ENCODE assay signal across 12 cellular contexts in genomic region chr11:65215441-65216076, GRCh38. TPM values are rescaled to one million over a fixed set of nuclear protein-coding genes. Genes with fewer than 3 reads are reported as not detected.
DNase-seq lines count a peak whose midpoint lies in the region; ATAC-seq, FAIRE-seq and TF ChIP-seq lines count a peak whose summit lies in the region.
"Had no signal": no experiment of that assay in that cellular context is flagged by ENCODE, and none has a peak within 500 bp of the region (broad histone marks: within the 10 kb centered on the region; RNA-seq: fewer than 3 reads in every experiment).

No MANE protein-coding gene starts in this region.

- peak overlapping the region; percentile 75 for H3K27ac Mint-ChIP-seq in central memory CD8-positive, alpha-beta T cell (ENCODE audit: low read depth)

- H3K4me3 Mint-ChIP-seq in central memory CD8-positive, alpha-beta T cell, result no peak overlapping the region

- ATAC-seq in central memory CD8-positive, alpha-beta T cell (replicated peaks; ENCODE audit: extremely low read depth, poor library complexity, severe bottlenecking), result no peak
- ATAC-seq in HG02840 (IDR thresholded peaks at IDR 0.05; ENCODE audit: low FRiP score, unreplicated experiment), result no peak
- ATAC-seq in GM18511 (IDR thresholded peaks at IDR 0.05; ENCODE audit: unreplicated experiment), result no peak

- DNase-seq in GM12891 (ENCODE audit: insufficient read length, low spot score), result no peak
- peak; percentile 60 for DNase-seq in RKO (ENCODE audit: low spot score)
- DNase-seq in central memory CD8-positive, alpha-beta T cell (ENCODE audit: low spot score in 2 of 2), result no peak
- DNase-seq in stimulated activated CD4-positive, alpha-beta T cell treated with anti-CD3 and anti-CD28 coated beads, Interleukin-15, amount 100 ng/mL, for 24 hours, result peak; percentile 52
- DNase-seq in H54 (ENCODE audit: insufficient read length, low spot score), result no peak
- no peak for DNase-seq in GM19240 (ENCODE audit: insufficient read length, low spot score)
- DNase-seq: DMS 273 treated with DMSO at 0.1 percent for 48 hours; effector memory CD4-positive, alpha-beta T cell; MM.1S had no signal

- no peaks in the 10 kb centered on the region for H3K27me3 Mint-ChIP-seq in central memory CD8-positive, alpha-beta T cell

- TF ChIP-seq POLR2A in GM12891 (IDR thresholded peaks at IDR 0.05; ENCODE audit: low read depth, low read length), result no peak
- TF ChIP-seq POLR2A in H54 (IDR thresholded peaks at IDR 0.05; ENCODE audit: low read depth, low read length), result no peak

- H3K4me1 Mint-ChIP-seq in central memory CD8-positive, alpha-beta T cell, result peaks cover 41% of the 10 kb centered on the region

- no peaks in the 10 kb centered on the region for H3K9me3 Mint-ChIP-seq in central memory CD8-positive, alpha-beta T cell

- H3K36me3 Mint-ChIP-seq in central memory CD8-positive, alpha-beta T cell (ENCODE audit: insufficient read depth), result peaks cover 7% of the 10 kb centered on the region

- FAIRE-seq in GM12891 (lab: Jason Lieb, UNC) (peak; percentile 43), H54 (lab: Jason Lieb, UNC) (no peak)
- FAIRE-seq: TTC549 had no signal

TF ChIP-seq in GM12891, 5 proteins besides CTCF, POLR2A, EP300 and RAD21:
- TF ChIP-seq POLR2AphosphoS5 (IDR thresholded peaks at IDR 0.05; ENCODE audit: low read depth, low read length), result no peak
- no peak for TF ChIP-seq TAF1 (IDR thresholded peaks at IDR 0.05; ENCODE audit: low read depth, low read length)
- TF ChIP-seq POU2F2 (IDR thresholded peaks at IDR 0.05; ENCODE audit: low read depth, low read length), result no peak
- no peak for TF ChIP-seq PAX5 (IDR thresholded peaks at IDR 0.05; ENCODE audit: insufficient read depth, low read length, severe bottlenecking)

RNA-seq across cellular contexts. Expression of gene CAPN1, which starts 33.8 kb away (rescaled TPM):
- 66.6 TPM for polyA plus RNA-seq in GM12891 (2012; ENCODE audit: low read depth, missing spikeins)

RNA-seq across cellular contexts. Expression of gene SPDYC, which starts 45.5 kb away (rescaled TPM):
- not detected for polyA plus RNA-seq in GM12891 (2012; ENCODE audit: low read depth, missing spikeins)

RNA-seq across cellular contexts. Expression of gene POLA2, which starts 46.2 kb away (rescaled TPM):
- polyA plus RNA-seq in GM12891 (2012; ENCODE audit: low read depth, missing spikeins), result 31.6 TPM

Comparison
In these comparisons a context has a peak if more than half of its experiments do, and no peak if none do; other contexts are left out.
1. DNase-seq: peak in RKO (single experiment) and stimulated activated CD4-positive, alpha-beta T cell treated with anti-CD3 and anti-CD28 coated beads, Interleukin-15, amount 100 ng/mL, for 24 hours (single experiment); none in GM12891 (single experiment), central memory CD8-positive, alpha-beta T cell (0 of 2), H54 (single experiment) and GM19240 (single experiment).